ENCODE assay signal across 22 cellular contexts in the genomic region with DNA sequence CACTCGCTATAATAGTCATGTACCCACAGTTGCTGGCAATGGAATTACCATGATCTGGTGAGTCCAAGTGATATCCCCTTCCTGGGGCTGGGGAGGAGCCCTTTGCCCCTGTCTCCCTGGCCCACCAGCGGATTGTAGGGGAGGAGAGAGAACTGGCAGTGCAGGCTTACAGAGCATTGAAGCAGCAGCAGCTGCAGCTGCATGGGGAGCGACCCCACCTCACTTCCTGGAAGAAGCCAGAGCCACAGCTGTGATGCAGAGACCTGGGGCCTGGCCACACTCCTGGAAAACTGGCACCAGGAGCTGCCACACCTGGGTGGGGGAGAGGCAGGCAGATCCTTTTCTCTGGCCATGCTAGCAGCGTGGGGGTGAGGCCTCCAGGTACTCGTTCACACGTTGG.
"Had no signal": no experiment of that assay in that cellular context is flagged by ENCODE, and none has a peak within 500 bp of the region (broad histone marks: within the 10 kb centered on the region; RNA-seq: fewer than 3 reads in every experiment).

No MANE protein-coding gene starts in this region.

- H3K27ac ChIP-seq: right lobe of liver, thoracic aorta, upper lobe of left lung, vagina, VCaP had no signal

- H3K27me3 ChIP-seq: right lobe of liver, upper lobe of left lung, vagina had no signal

- H3K4me3 ChIP-seq: right lobe of liver, thoracic aorta, upper lobe of left lung, vagina had no signal

- H3K9me3 ChIP-seq: right lobe of liver, thoracic aorta, upper lobe of left lung, vagina had no signal

- H3K27ac Mint-ChIP-seq: activated naive CD8-positive, alpha-beta T cell; nephron; progenitor cell of endocrine pancreas had no signal

- H3K4me3 Mint-ChIP-seq: activated naive CD8-positive, alpha-beta T cell; central memory CD8-positive, alpha-beta T cell; nephron had no signal

- H3K27me3 Mint-ChIP-seq: activated naive CD8-positive, alpha-beta T cell had no signal

- DNase-seq: activated CD4-positive, alpha-beta T cell treated with anti-CD3 and anti-CD28 coated beads for 48 hours; activated CD4-positive, alpha-beta T cell treated with anti-CD3 and anti-CD28 coated beads, Interleukin-2, amount 50 U/mL, for 48 hours; activated CD8-positive, alpha-beta memory T cell treated with anti-CD3 and anti-CD28 coated beads for 24 hours; activated effector memory CD4-positive, alpha-beta T cell treated with Interleukin-2 at 50 U/mL for 16 hours; activated naive CD4-positive, alpha-beta T cell treated with Interleukin-2 at 50 U/mL for 16 hours; anterior cingulate cortex; dermis blood vessel endothelial cell; effector memory CD4-positive, alpha-beta T cell; left cardiac atrium; left ventricle myocardium superior; right lobe of liver; stimulated activated CD4-positive, alpha-beta T cell treated with anti-CD3 and anti-CD28 coated beads, Interleukin-2, amount 100 ng/mL, for 48 hours; stimulated activated naive CD8-positive, alpha-beta T cell treated with anti-CD3 and anti-CD28 coated beads, Interleukin-15, Interleukin-2, amounts not matched to agents 100 U/mL and 50 U/mL, for 24 hours; T-helper 9 cell had no signal

- H3K4me1 ChIP-seq: right lobe of liver had no signal

- ATAC-seq: left cardiac atrium; left ventricle myocardium superior; right lobe of liver; stimulated activated naive CD8-positive, alpha-beta T cell treated with anti-CD3 and anti-CD28 coated beads, Interleukin-15, Interleukin-2, amounts not matched to agents 100 U/mL and 50 U/mL, for 24 hours had no signal

- H3K4me1 Mint-ChIP-seq: central memory CD8-positive, alpha-beta T cell had no signal

- H3K36me3 ChIP-seq: right lobe of liver, thoracic aorta, upper lobe of left lung, vagina had no signal

- H3K36me3 Mint-ChIP-seq: activated naive CD8-positive, alpha-beta T cell had no signal
